18 cellular contexts compared by ENCODE assay signal in the genomic region with DNA sequence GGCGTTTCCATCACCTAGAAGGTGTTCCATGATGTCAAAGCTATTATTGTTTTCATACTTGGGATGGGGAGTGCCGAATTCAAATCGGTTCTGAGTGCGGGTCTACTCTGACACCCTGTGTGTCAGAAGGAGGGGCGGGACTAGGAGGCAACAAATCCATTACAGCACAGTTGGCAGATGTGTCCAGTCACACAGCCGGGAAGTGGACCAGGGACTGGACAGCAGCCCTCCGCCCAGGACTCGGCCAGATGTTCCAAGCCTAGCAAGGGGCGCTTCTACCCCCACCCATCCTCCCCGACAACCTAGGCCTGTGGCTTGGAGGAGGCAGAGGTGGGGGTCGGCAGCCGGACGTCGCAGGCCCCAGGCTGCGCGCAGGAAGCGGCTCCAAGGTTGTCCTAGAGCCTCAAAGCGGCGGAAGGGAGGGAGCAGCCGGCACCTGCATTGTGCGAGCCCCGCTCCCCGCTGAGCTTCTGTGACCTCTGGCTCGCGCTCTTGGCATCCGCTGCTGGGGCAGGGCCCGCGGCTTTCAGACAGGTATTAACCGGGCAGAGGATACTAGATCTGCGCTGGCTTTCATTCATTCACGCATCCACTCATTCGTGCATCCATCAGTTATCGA. TPM values are rescaled to one million over a fixed set of nuclear protein-coding genes. Genes with fewer than 3 reads are reported as not detected.
DNase-seq lines count a peak whose midpoint lies in the region; ATAC-seq and TF ChIP-seq lines count a peak whose summit lies in the region.
"Had no signal": no experiment of that assay in that cellular context is flagged by ENCODE, and none has a peak within 500 bp of the region (broad histone marks: within the 10 kb centered on the region; RNA-seq: fewer than 3 reads in every experiment).

No MANE protein-coding gene starts in this region.

- H3K79me1 ChIP-seq in trophoblast cell (ENCODE audit: low read length) = no peaks in the 10 kb centered on the region

- no peak overlapping the region for H2AK5ac ChIP-seq in trophoblast cell (ENCODE audit: low read length)

- H3K14ac ChIP-seq in trophoblast cell (ENCODE audit: low read length) = no peak overlapping the region

- no peak overlapping the region for H3K27ac Mint-ChIP-seq in nephron progenitor cell
- H3K27ac Mint-ChIP-seq: activated T-helper 17 cell treated with anti-CD3 and anti-CD28 coated beads, Interleukin-2, amount 50 U/mL, for 72 hours; CD4-positive, CD25-positive, alpha-beta regulatory T cell; stimulated activated naive CD8-positive, alpha-beta T cell treated with anti-CD3 and anti-CD28 coated beads, Interleukin-15, Interleukin-2, amounts not matched to agents 100 ng/mL and 50 ng/mL, for 24 hours; T-helper 2 cell treated with Interferon-gamma antibody and Interleukin-4, amounts not matched to agents 5 μg/mL and 100 μg/mL, for 36 hours had no signal

- no peak overlapping the region for H4K12ac ChIP-seq in trophoblast cell (ENCODE audit: low read depth, low read length)

- H3K4me1 Mint-ChIP-seq in nephron progenitor cell = peaks cover 27% of the 10 kb centered on the region
- H3K4me1 Mint-ChIP-seq: activated T-helper 17 cell treated with anti-CD3 and anti-CD28 coated beads, Interleukin-2, amount 50 U/mL, for 72 hours; central memory CD8-positive, alpha-beta T cell had no signal

- no peaks in the 10 kb centered on the region for H3K79me2 ChIP-seq in trophoblast cell (ENCODE audit: control insufficient read depth, insufficient read depth, low read length, poor library complexity)

- H4K8ac ChIP-seq in trophoblast cell (ENCODE audit: low read depth, low read length) = no peak overlapping the region

- H2BK5ac ChIP-seq in trophoblast cell (ENCODE audit: low read depth, low read length, poor library complexity) = no peak overlapping the region

- H3K18ac ChIP-seq in trophoblast cell (ENCODE audit: low read length) = no peak overlapping the region

- H3K27me3 Mint-ChIP-seq in nephron progenitor cell (ENCODE audit: low read depth, poor library complexity) = peaks cover 56% of the 10 kb centered on the region
- H3K27me3 Mint-ChIP-seq: stimulated activated naive CD8-positive, alpha-beta T cell treated with anti-CD3 and anti-CD28 coated beads, Interleukin-15, Interleukin-2, amounts not matched to agents 100 ng/mL and 50 ng/mL, for 24 hours had no signal

- H3K23ac ChIP-seq in trophoblast cell (ENCODE audit: low read length) = no peak overlapping the region

- ATAC-seq in GM21367 (IDR thresholded peaks at IDR 0.05; ENCODE audit: unreplicated experiment) (no peak), HG03565 (IDR thresholded peaks at IDR 0.05; ENCODE audit: unreplicated experiment) (no peak)
- ATAC-seq: activated T-helper 17 cell treated with anti-CD3 and anti-CD28 coated beads, Interleukin-2, amount 50 U/mL, for 72 hours had no signal

- no peak overlapping the region for H2AFZ ChIP-seq in trophoblast cell (ENCODE audit: insufficient read depth, low read length, poor library complexity)

- H3K27ac ChIP-seq in trophoblast cell (ENCODE audit: low read depth, low read length) = no peak overlapping the region
- H3K27ac ChIP-seq: adrenal gland had no signal

- TF ChIP-seq CTCF in nephron progenitor cell (IDR thresholded peaks at IDR 0.05) = no peak

- no peak overlapping the region for H3K4ac ChIP-seq in trophoblast cell (ENCODE audit: low read depth, low read length)

- H3K36me3 Mint-ChIP-seq in nephron progenitor cell (ENCODE audit: low read depth) = no peaks in the 10 kb centered on the region
- H3K36me3 Mint-ChIP-seq: CD4-positive, CD25-positive, alpha-beta regulatory T cell had no signal

- H3K9me3 ChIP-seq in ES-I3 (ENCODE audit: control insufficient read depth, insufficient read depth, low read length) (no peaks in the 10 kb centered on the region), NT2/D1 (ENCODE audit: insufficient read depth, low read length) (no peaks in the 10 kb centered on the region), trophoblast cell (ENCODE audit: insufficient read depth, low read depth, low read length) (no peaks in the 10 kb centered on the region)
- H3K9me3 ChIP-seq: adrenal gland had no signal

- WGBS in trophoblast cell (ENCODE audit: extremely low coverage, insufficient coverage, insufficient read length) = no CpG with 5 or more reads among the region's 33 CpGs

- H3K36me3 ChIP-seq in ES-I3 (ENCODE audit: insufficient read depth, low read length) (no peaks in the 10 kb centered on the region), NT2/D1 (ENCODE audit: insufficient read depth, insufficient read length, low read length) (no peaks in the 10 kb centered on the region), trophoblast cell (ENCODE audit: control insufficient read depth in 1 of 2, insufficient read depth in 2 of 2, low read length in 2 of 2) (no peaks in the 10 kb centered on the region)
- H3K36me3 ChIP-seq: adrenal gland had no signal

- no peak overlapping the region for H2BK120ac ChIP-seq in trophoblast cell (ENCODE audit: insufficient read depth, low read length, poor library complexity)

- no peak overlapping the region for H3K4me2 ChIP-seq in trophoblast cell (ENCODE audit: low read length)

- H3K4me3 Mint-ChIP-seq in nephron progenitor cell = peak overlapping the region; percentile 70
- H3K4me3 Mint-ChIP-seq: activated T-helper 17 cell treated with anti-CD3 and anti-CD28 coated beads, Interleukin-2, amount 50 U/mL, for 72 hours; CD4-positive, CD25-positive, alpha-beta regulatory T cell; central memory CD8-positive, alpha-beta T cell; stimulated activated naive CD8-positive, alpha-beta T cell treated with anti-CD3 and anti-CD28 coated beads, Interleukin-15, Interleukin-2, amounts not matched to agents 100 ng/mL and 50 ng/mL, for 24 hours; T-helper 2 cell treated with Interferon-gamma antibody and Interleukin-4, amounts not matched to agents 5 μg/mL and 100 μg/mL, for 36 hours had no signal

- peaks cover 20% of the 10 kb centered on the region for H3K27me3 ChIP-seq in NT2/D1 (ENCODE audit: insufficient read depth, insufficient read length)
- peaks cover 14% of the 10 kb centered on the region for H3K27me3 ChIP-seq in trophoblast cell (ENCODE audit: insufficient read depth, low read length)

- peak; percentile 85 for DNase-seq in NT2/D1 (ENCODE audit: low read depth, low spot score)
- peak; percentile 88 for DNase-seq in iPS DF 19.7 (ENCODE audit: low read depth, low spot score)
- peak; percentile 51 for DNase-seq in nephron progenitor cell
- no peak for DNase-seq in trophoblast cell
- no peak for DNase-seq in NCI-H774 (lab: John Stamatoyannopoulos, UW)
- DNase-seq: ACHN; adrenal gland; CD4-positive, CD25-positive, alpha-beta regulatory T cell; DMS79; NCI-H1436 treated with DMSO at 0.1 percent for 48 hours; NCI-H510A treated with DMSO at 0.1 percent for 48 hours had no signal

- H3K4me1 ChIP-seq in ES-I3 (ENCODE audit: insufficient read depth, low read length) (peaks cover 9% of the 10 kb centered on the region; the same call in 1 of the 2 replicates), NT2/D1 (ENCODE audit: insufficient read depth, insufficient read length) (peaks cover 5% of the 10 kb centered on the region), trophoblast cell (ENCODE audit: control insufficient read depth in 1 of 2, insufficient read depth in 2 of 2, low read length in 2 of 2) (no peaks in the 10 kb centered on the region)
- H3K4me1 ChIP-seq: adrenal gland had no signal

- no peak overlapping the region for H2BK12ac ChIP-seq in trophoblast cell (ENCODE audit: low read length)

- peak overlapping the region; percentile 45; the same call in 1 of the 2 replicates for H3K9ac ChIP-seq in ES-I3 (ENCODE audit: low read depth, low read length)
- no peak overlapping the region for H3K9ac ChIP-seq in NT2/D1 (ENCODE audit: insufficient read length, low read depth)
- no peak overlapping the region for H3K9ac ChIP-seq in trophoblast cell (ENCODE audit: low read length)

- no peaks in the 10 kb centered on the region for H3K9me3 Mint-ChIP-seq in nephron progenitor cell
- H3K9me3 Mint-ChIP-seq: activated T-helper 17 cell treated with anti-CD3 and anti-CD28 coated beads, Interleukin-2, amount 50 U/mL, for 72 hours; CD4-positive, CD25-positive, alpha-beta regulatory T cell; central memory CD8-positive, alpha-beta T cell; stimulated activated naive CD8-positive, alpha-beta T cell treated with anti-CD3 and anti-CD28 coated beads, Interleukin-15, Interleukin-2, amounts not matched to agents 100 ng/mL and 50 ng/mL, for 24 hours; T-helper 2 cell treated with Interferon-gamma antibody and Interleukin-4, amounts not matched to agents 5 μg/mL and 100 μg/mL, for 36 hours had no signal

- no peak overlapping the region for H3K4me3 ChIP-seq in NT2/D1 (ENCODE audit: insufficient read length, low read depth)
- H3K4me3 ChIP-seq in trophoblast cell (ENCODE audit: low read depth, low read length) = no peak overlapping the region
- H3K4me3 ChIP-seq: adrenal gland had no signal

- H4K91ac ChIP-seq in trophoblast cell (ENCODE audit: low read depth, low read length) = no peak overlapping the region

RNA-seq across cellular contexts. Expression of gene MYCL, which starts 20.5 kb away (rescaled TPM):
- 3.2 TPM in 2 replicates for polyA plus RNA-seq in trophoblast cell (2013)

RNA-seq across cellular contexts. Expression of gene MFSD2A, which starts 32.7 kb away (rescaled TPM):
- polyA plus RNA-seq in trophoblast cell (2013) = 1.2 TPM in 2 replicates

RNA-seq across cellular contexts. Expression of gene TRIT1, which starts 38.9 kb away (rescaled TPM):
- polyA plus RNA-seq in trophoblast cell (2013) = 15.3 and 15.4 TPM in 2 replicates

Comparison
In these comparisons a context has a peak if more than half of its experiments do, and no peak if none do; other contexts are left out.
1. DNase-seq: peak in NT2/D1 (single experiment), iPS DF 19.7 (single experiment) and nephron progenitor cell (single experiment); none in trophoblast cell (0 of 2) and NCI-H774 (single experiment).